ENCODE assay signal across 23 cellular contexts in genomic region chr9:133305731-133306130, GRCh38. TPM values are rescaled to one million over a fixed set of nuclear protein-coding genes. Genes with fewer than 3 reads are reported as not detected.
DNase-seq lines count a peak whose midpoint lies in the region; ATAC-seq, FAIRE-seq and TF ChIP-seq lines count a peak whose summit lies in the region.
"Had no signal": no experiment of that assay in that cellular context is flagged by ENCODE, and none has a peak within 500 bp of the region (broad histone marks: within the 10 kb centered on the region; RNA-seq: fewer than 3 reads in every experiment).

No MANE protein-coding gene starts in this region.

- H3K27ac ChIP-seq in K562 (ENCODE audit: extremely low read depth, low read depth, low read length), result no peak overlapping the region
- no peak overlapping the region for H3K27ac ChIP-seq in neural progenitor cell
- H3K27ac ChIP-seq in gastroesophageal sphincter, result no peak overlapping the region
- H3K27ac ChIP-seq: GM23248 had no signal

- no peak for TF ChIP-seq RAD21 in K562 (CRISPR knock-in tag; conservative IDR thresholded peaks at IDR 0.05 in 1 of 2, IDR thresholded peaks at IDR 0.05 in 1 of 2)

- in situ Hi-C loops in K562 (cut with MboI), result no loop called here

- POLR2A ChIA-PET in K562 (lab: Yijun Ruan, JAX), result interaction anchor here (0.6 to 1.9 kb wide), 5 partner anchors 19 to 252 kb away, joined by 3 to 6 read pairs (median 3); no protein-coding TSS in a partner anchor

- H3K79me2 ChIP-seq in K562 (ENCODE audit: control insufficient read depth, insufficient read depth, low read length) (no peaks in the 10 kb centered on the region), neural progenitor cell (ENCODE audit: low read depth) (no peaks in the 10 kb centered on the region)

- H3K9me3 Mint-ChIP-seq in neural progenitor cell, result peaks cover 9% of the 10 kb centered on the region
- peaks cover 9% of the 10 kb centered on the region for H3K9me3 Mint-ChIP-seq in type B pancreatic cell

- H3K9me3 ChIP-seq in K562 (replicated peaks; ENCODE audit: control insufficient read depth, insufficient read depth, low read depth, low read length) (peaks cover 4% of the 10 kb centered on the region), neural progenitor cell (ENCODE audit: low read depth) (no peaks in the 10 kb centered on the region), gastroesophageal sphincter (no peaks in the 10 kb centered on the region)

- TF ChIP-seq POLR2A in K562 (conservative IDR thresholded peaks at IDR 0.05), result no peak
- TF ChIP-seq POLR2A in gastroesophageal sphincter (IDR thresholded peaks at IDR 0.05), result no peak

- intact Hi-C loops in K562 (cut with micrococcal nuclease), result no loop called here

- H2AFZ ChIP-seq in K562 (ENCODE audit: low read depth, low read length), result peak overlapping the region; percentile 76
- no peak overlapping the region for H2AFZ ChIP-seq in neural progenitor cell (replicated peaks)
- H2AFZ ChIP-seq: GM23248 had no signal

- H3K4me2 ChIP-seq in K562 (ENCODE audit: insufficient read depth, low read length), result 0 out of 2 replicates have a peak overlapping the region, but pooled peaks have one; percentile 37
- H3K4me2 ChIP-seq in neural progenitor cell, result no peak overlapping the region

- no peak for ATAC-seq in K562
- ATAC-seq in left lobe of liver, result no peak
- ATAC-seq in gastroesophageal sphincter, result no peak

- H3K27ac Mint-ChIP-seq in neural progenitor cell (peak overlapping the region; percentile 66), type B pancreatic cell (no peak overlapping the region)

- CTCF ChIA-PET in K562 (lab: Yijun Ruan, JAX; ENCODE audit: low intra/inter-chr PET ratio), result no interaction called here

- H3K4me3 ChIP-seq in K562, result no peak overlapping the region
- H3K4me3 ChIP-seq in neural progenitor cell, result no peak overlapping the region
- H3K4me3 ChIP-seq in gastroesophageal sphincter, result no peak overlapping the region
- H3K4me3 ChIP-seq: GM23248 had no signal

- H4K20me1 ChIP-seq in K562 (replicated peaks; ENCODE audit: control insufficient read depth, insufficient read depth, low read length) (no peaks in the 10 kb centered on the region), neural progenitor cell (ENCODE audit: low read depth) (no peaks in the 10 kb centered on the region)

- TF ChIP-seq CTCF in K562 (IDR thresholded peaks at IDR 0.05 in 2 of 3, conservative IDR thresholded peaks at IDR 0.05 in 1 of 3; ENCODE audit: insufficient read depth in 2 of 3, low read depth in 1 of 3, low read length in 3 of 3) (no peak), neural progenitor cell (IDR thresholded peaks at IDR 0.05) (no peak), type B pancreatic cell (conservative IDR thresholded peaks at IDR 0.05) (no peak), GM10266 (IDR thresholded peaks at IDR 0.05; ENCODE audit: control insufficient read depth, insufficient read depth, low read depth, missing control alignments) (no peak), gastroesophageal sphincter (IDR thresholded peaks at IDR 0.05) (no peak)

- no peak for FAIRE-seq in K562 (lab: Jason Lieb, UNC)
- FAIRE-seq: GM12892, H1 had no signal

- no peak overlapping the region for H3K4me3 Mint-ChIP-seq in neural progenitor cell
- H3K4me3 Mint-ChIP-seq in type B pancreatic cell, result no peak overlapping the region
- H3K4me3 Mint-ChIP-seq: CD4-positive, alpha-beta memory T cell had no signal

- TF ChIP-seq EP300 in K562 (IDR thresholded peaks at IDR 0.05; ENCODE audit: low read length) (no peak), gastroesophageal sphincter (IDR thresholded peaks at IDR 0.05) (no peak)

- H3K4me1 ChIP-seq in K562 (replicated peaks in 1 of 2; ENCODE audit: control insufficient read depth in 2 of 2, insufficient read depth in 2 of 2, low read length in 2 of 2) (peaks cover 3 to 16% of the 10 kb centered on the region in 2 experiments; a peak in 3 of 5 replicates), neural progenitor cell (no peaks in the 10 kb centered on the region), gastroesophageal sphincter (no peaks in the 10 kb centered on the region)

- H3K4me1 Mint-ChIP-seq in neural progenitor cell, result no peaks in the 10 kb centered on the region
- H3K4me1 Mint-ChIP-seq in type B pancreatic cell (ENCODE audit: unreplicated experiment), result no peaks in the 10 kb centered on the region
- H3K4me1 Mint-ChIP-seq: CD4-positive, alpha-beta memory T cell had no signal

- H3K27me3 ChIP-seq in K562 (ENCODE audit: control insufficient read depth in 2 of 2, insufficient read depth in 2 of 2, low read length in 2 of 2) (peaks cover 0 to 7% of the 10 kb centered on the region in 2 experiments; a peak in 1 of 5 replicates), neural progenitor cell (peaks cover 12% of the 10 kb centered on the region), gastroesophageal sphincter (peaks cover 58% of the 10 kb centered on the region)

- H3K27me3 Mint-ChIP-seq in neural progenitor cell (ENCODE audit: insufficient read depth, low read depth) (peaks cover 15% of the 10 kb centered on the region), type B pancreatic cell (peaks cover 18% of the 10 kb centered on the region)

- no peaks in the 10 kb centered on the region for H3K9me1 ChIP-seq in K562 (ENCODE audit: control insufficient read depth, insufficient read depth, low read length)

- H3K36me3 Mint-ChIP-seq in neural progenitor cell (no peaks in the 10 kb centered on the region), type B pancreatic cell (no peaks in the 10 kb centered on the region)
- H3K36me3 Mint-ChIP-seq: CD4-positive, alpha-beta memory T cell had no signal

- no TSS peak for BruUV-seq in K562 (replicated peaks; lab: Mats Ljungman, UMichigan)

- 64% methylated on average over 17 of the region's 23 CpGs for WGBS in K562 (ENCODE audit: insufficient coverage, low coverage, missing lambda C conversion rate)
- 70 to 91% methylated on average over 5 to 14 of the region's 23 CpGs for WGBS in gastroesophageal sphincter (ENCODE audit: low coverage in 1 of 2), 2 donors

- H3K36me3 ChIP-seq in K562 (ENCODE audit: control insufficient read depth, insufficient read depth, low read length) (no peaks in the 10 kb centered on the region), neural progenitor cell (no peaks in the 10 kb centered on the region), gastroesophageal sphincter (no peaks in the 10 kb centered on the region)

- H3K9ac ChIP-seq in K562 (ENCODE audit: insufficient read depth in 1 of 2, low read depth in 2 of 2, low read length in 2 of 2) (no peak overlapping the region), neural progenitor cell (no peak overlapping the region)
- H3K9ac ChIP-seq: GM23248 had no signal

- no peak for DNase-seq in K562 (ENCODE audit: extremely low read depth in 1 of 4, low spot score in 3 of 4)
- peak; percentile 26 for DNase-seq in left lobe of liver (ENCODE audit: low spot score)
- no peak for DNase-seq in neural progenitor cell (ENCODE audit: low spot score)
- peak; percentile 44 for DNase-seq in type B pancreatic cell (ENCODE audit: extremely low spot score, unreplicated experiment)
- DNase-seq in GM10266 (ENCODE audit: extremely low spot score), result no peak
- DNase-seq: C1 segment of cervical spinal cord; Calu3; CD4-positive, alpha-beta memory T cell; COR-L47; DMS53; DMS79 treated with DMSO at 0.1 percent for 48 hours; GF-D8; GM23248; H7; HCEC 1CT had no signal

- no peaks in the 10 kb centered on the region for H3F3A ChIP-seq in neural progenitor cell (ENCODE audit: low read depth)

RNA-seq across cellular contexts. Expression of gene SURF6, which starts 30.3 kb away (rescaled TPM):
- total RNA-seq in K562 (2011; cell fraction: chromatin; rRNA removed; ENCODE audit: low replicate concordance), result 12.6 and 19.9 TPM in 2 replicates
- 16.7 and 17.7 TPM in 2 replicates for total RNA-seq in K562 (2011; cell fraction: nucleolus; rRNA removed)
- 13.4 and 15.6 TPM in 2 replicates for total RNA-seq in K562 (2011; cell fraction: nucleoplasm; rRNA removed)
- 61.3 and 68.3 TPM in 2 replicates for total RNA-seq in K562 (2014; rRNA removed)
- total RNA-seq in K562 (2014; rRNA removed; fragmentation: Illumina TruSeq; extraction: Trizol), result 10.5 and 12.2 TPM in 2 replicates
- 30.4 and 31.8 TPM in 2 replicates for total RNA-seq in K562 (2015; rRNA removed; fragmentation: Illumina TruSeq; extraction: Trizol)
- total RNA-seq in K562 (2021), result 45.3 and 50.6 TPM in 2 replicates
- 12.3 and 14.3 TPM in 2 replicates for polyA plus RNA-seq in K562 (2011; rRNA removed)
- polyA plus RNA-seq in K562 (2011; cell fraction: cytosol; rRNA removed), result 11.6 and 21.6 TPM in 2 replicates
- 17.7 and 31.0 TPM in 2 replicates for polyA plus RNA-seq in K562 (2011; cell fraction: nucleus; rRNA removed)
- polyA plus RNA-seq in K562 (2012), result 23.2 and 31.5 TPM in 2 replicates
- 14.7 and 26.5 TPM in 2 replicates for polyA plus RNA-seq in K562 (2014; fragmentation: Illumina TruSeq; extraction: Trizol)
- polyA plus RNA-seq in K562 (2014; fragmentation: Nextera tagmentation; extraction: Ambion mirVana), result 1 to 10 TPM; 1.4 to 1.8 TPM
- polyA plus RNA-seq in K562 (2014; rRNA removed), result 52.7 and 61.5 TPM in 2 replicates
- polyA minus RNA-seq in K562 (2011; rRNA and poly(A)+ RNA removed), result 5.3 TPM in 2 replicates
- polyA minus RNA-seq in K562 (2011; cell fraction: cytosol; rRNA and poly(A)+ RNA removed), result 8.6 and 9.6 TPM in 2 replicates
- polyA minus RNA-seq in K562 (2011; cell fraction: nucleus; rRNA and poly(A)+ RNA removed), result 5.5 and 8.2 TPM in 2 replicates
- total RNA-seq in left lobe of liver, result 9.7 TPM
- 13.2 and 32.9 TPM in 2 replicates for total RNA-seq in neural progenitor cell (ENCODE audit: low replicate concordance)
- total RNA-seq in type B pancreatic cell (ENCODE audit: low replicate concordance), result 24.9 and 26.5 TPM in 2 replicates
- 10 to 100 TPM; 22.5 to 36.3 (median 25.8) TPM for total RNA-seq in gastroesophageal sphincter

RNA-seq across cellular contexts. Expression of gene ABO, which starts 30.7 kb away (rescaled TPM):
- total RNA-seq in K562 (2011; cell fraction: chromatin; rRNA removed; ENCODE audit: low replicate concordance), result 38.9 and 65.2 TPM in 2 replicates
- 20.8 and 22.5 TPM in 2 replicates for total RNA-seq in K562 (2011; cell fraction: nucleolus; rRNA removed)
- 48.2 and 94.6 TPM in 2 replicates for total RNA-seq in K562 (2011; cell fraction: nucleoplasm; rRNA removed)
- total RNA-seq in K562 (2014; rRNA removed) (5.0 and 6.1 TPM in 2 replicates), K562 (2014; rRNA removed; fragmentation: Illumina TruSeq; extraction: Trizol) (5.6 and 6.5 TPM in 2 replicates), K562 (2015; rRNA removed; fragmentation: Illumina TruSeq; extraction: Trizol) (5.8 and 6.5 TPM in 2 replicates), K562 (2021) (11.9 and 15.3 TPM in 2 replicates), left lobe of liver (0.03 TPM), neural progenitor cell (ENCODE audit: low replicate concordance) (not detected in 2 replicates), type B pancreatic cell (ENCODE audit: low replicate concordance) (3.7 and 5.6 TPM in 2 replicates), gastroesophageal sphincter (1 to 10 TPM in 2 of 4 donors, under 1 TPM in 2; 0.47 to 10.0 (median 0.91) TPM)
- polyA plus RNA-seq in K562 (2011; rRNA removed) (9.9 and 18.7 TPM in 2 replicates), K562 (2014; fragmentation: Illumina TruSeq; extraction: Trizol) (16.0 and 18.5 TPM in 2 replicates), K562 (2014; fragmentation: Nextera tagmentation; extraction: Ambion mirVana) (10 to 100 TPM; 16.9 to 21.9 TPM), K562 (2014; rRNA removed) (13.3 and 16.6 TPM in 2 replicates)
- 10.0 and 10.8 TPM in 2 replicates for polyA plus RNA-seq in K562 (2011; cell fraction: cytosol; rRNA removed)
- 54.0 and 57.5 TPM in 2 replicates for polyA plus RNA-seq in K562 (2011; cell fraction: nucleus; rRNA removed)
- 14.4 and 28.3 TPM in 2 replicates for polyA plus RNA-seq in K562 (2012)
- polyA minus RNA-seq in K562 (2011; rRNA and poly(A)+ RNA removed), result 6.4 and 6.8 TPM in 2 replicates
- 7.1 and 10.8 TPM in 2 replicates for polyA minus RNA-seq in K562 (2011; cell fraction: cytosol; rRNA and poly(A)+ RNA removed)
- polyA minus RNA-seq in K562 (2011; cell fraction: nucleus; rRNA and poly(A)+ RNA removed), result 6.6 and 11.7 TPM in 2 replicates
- total RNA-seq: A172, A673, Daoy, G401, GM23248, H1, H7 had no signal
- polyA plus RNA-seq: BJ, GM23248 had no signal

RNA-seq across cellular contexts. Expression of gene MED22, which starts 42.2 kb away (rescaled TPM):
- 32.2 and 75.9 TPM in 2 replicates for total RNA-seq in K562 (2011; cell fraction: chromatin; rRNA removed; ENCODE audit: low replicate concordance)
- 43.3 and 44.7 TPM in 2 replicates for total RNA-seq in K562 (2011; cell fraction: nucleolus; rRNA removed)
- 40.6 and 56.1 TPM in 2 replicates for total RNA-seq in K562 (2011; cell fraction: nucleoplasm; rRNA removed)
- 27.2 and 28.0 TPM in 2 replicates for total RNA-seq in K562 (2014; rRNA removed)
- 7.7 and 9.4 TPM in 2 replicates for total RNA-seq in K562 (2014; rRNA removed; fragmentation: Illumina TruSeq; extraction: Trizol)
- total RNA-seq in K562 (2015; rRNA removed; fragmentation: Illumina TruSeq; extraction: Trizol), result 22.3 and 22.6 TPM in 2 replicates
- total RNA-seq in K562 (2021), result 32.4 and 35.6 TPM in 2 replicates
- polyA plus RNA-seq in K562 (2011; rRNA removed), result 23.4 and 33.6 TPM in 2 replicates
- 28.9 and 48.4 TPM in 2 replicates for polyA plus RNA-seq in K562 (2011; cell fraction: cytosol; rRNA removed)
- 91.8 and 102 TPM in 2 replicates for polyA plus RNA-seq in K562 (2011; cell fraction: nucleus; rRNA removed)
- polyA plus RNA-seq in K562 (2012), result 24.0 and 26.3 TPM in 2 replicates
- polyA plus RNA-seq in K562 (2014; fragmentation: Illumina TruSeq; extraction: Trizol), result 15.5 and 23.8 TPM in 2 replicates
- 1 to 10 TPM in 1 of 2 experiments, under 1 TPM in 1; 0.73 to 1.4 TPM for polyA plus RNA-seq in K562 (2014; fragmentation: Nextera tagmentation; extraction: Ambion mirVana)
- polyA plus RNA-seq in K562 (2014; rRNA removed), result 32.6 and 34.8 TPM in 2 replicates
- polyA minus RNA-seq in K562 (2011; rRNA and poly(A)+ RNA removed), result 12.6 and 25.7 TPM in 2 replicates
- 16.2 and 27.5 TPM in 2 replicates for polyA minus RNA-seq in K562 (2011; cell fraction: cytosol; rRNA and poly(A)+ RNA removed)
- polyA minus RNA-seq in K562 (2011; cell fraction: nucleus; rRNA and poly(A)+ RNA removed), result 15.6 and 19.2 TPM in 2 replicates
- 10.3 TPM for total RNA-seq in left lobe of liver
- total RNA-seq in neural progenitor cell (ENCODE audit: low replicate concordance), result 31.7 and 66.5 TPM in 2 replicates
- total RNA-seq in type B pancreatic cell (ENCODE audit: low replicate concordance), result 34.0 and 38.2 TPM in 2 replicates
- 10 to 100 TPM; 25.1 to 47.3 (median 37.8) TPM for total RNA-seq in gastroesophageal sphincter

RNA-seq across cellular contexts. Expression of gene RPL7A, which starts 42.3 kb away (rescaled TPM):
- 435 and 818 TPM in 2 replicates for total RNA-seq in K562 (2011; cell fraction: chromatin; rRNA removed; ENCODE audit: low replicate concordance)
- total RNA-seq in K562 (2011; cell fraction: nucleolus; rRNA removed), result 981 and 1,003 TPM in 2 replicates
- 983 and 1,497 TPM in 2 replicates for total RNA-seq in K562 (2011; cell fraction: nucleoplasm; rRNA removed)
- total RNA-seq in K562 (2014; rRNA removed), result 2,031 and 2,305 TPM in 2 replicates
- total RNA-seq in K562 (2014; rRNA removed; fragmentation: Illumina TruSeq; extraction: Trizol), result 2,847 and 3,141 TPM in 2 replicates
- 3,167 and 3,195 TPM in 2 replicates for total RNA-seq in K562 (2015; rRNA removed; fragmentation: Illumina TruSeq; extraction: Trizol)
- total RNA-seq in K562 (2021), result 2,893 and 3,009 TPM in 2 replicates
- polyA plus RNA-seq in K562 (2011; rRNA removed), result 2,555 and 3,221 TPM in 2 replicates
- 2,594 and 3,399 TPM in 2 replicates for polyA plus RNA-seq in K562 (2011; cell fraction: cytosol; rRNA removed)
- 1,411 and 1,919 TPM in 2 replicates for polyA plus RNA-seq in K562 (2011; cell fraction: nucleus; rRNA removed)
- polyA plus RNA-seq in K562 (2012), result 2,443 and 5,674 TPM in 2 replicates
- 3,627 and 3,760 TPM in 2 replicates for polyA plus RNA-seq in K562 (2014; fragmentation: Illumina TruSeq; extraction: Trizol)
- polyA plus RNA-seq in K562 (2014; fragmentation: Nextera tagmentation; extraction: Ambion mirVana), result 1,000 to 10,000 TPM; 1,935 to 2,418 TPM
- polyA plus RNA-seq in K562 (2014; rRNA removed), result 2,051 and 2,652 TPM in 2 replicates
- polyA minus RNA-seq in K562 (2011; rRNA and poly(A)+ RNA removed), result 2,918 and 2,983 TPM in 2 replicates
- polyA minus RNA-seq in K562 (2011; cell fraction: cytosol; rRNA and poly(A)+ RNA removed), result 1,280 and 1,366 TPM in 2 replicates
- polyA minus RNA-seq in K562 (2011; cell fraction: nucleus; rRNA and poly(A)+ RNA removed), result 400 and 734 TPM in 2 replicates
- total RNA-seq in left lobe of liver, result 609 TPM
- 3,449 and 3,613 TPM in 2 replicates for total RNA-seq in neural progenitor cell (ENCODE audit: low replicate concordance)
- 2,442 and 2,715 TPM in 2 replicates for total RNA-seq in type B pancreatic cell (ENCODE audit: low replicate concordance)
- 1,000 to 10,000 TPM; 1,385 to 2,320 (median 1,660) TPM for total RNA-seq in gastroesophageal sphincter

RNA-seq across cellular contexts. Expression of gene SURF1, which starts 50.6 kb away (rescaled TPM):
- 14.8 and 38.0 TPM in 2 replicates for total RNA-seq in K562 (2011; cell fraction: chromatin; rRNA removed; ENCODE audit: low replicate concordance)
- 35.1 and 38.5 TPM in 2 replicates for total RNA-seq in K562 (2011; cell fraction: nucleolus; rRNA removed)
- total RNA-seq in K562 (2011; cell fraction: nucleoplasm; rRNA removed), result 27.0 and 30.6 TPM in 2 replicates
- total RNA-seq in K562 (2014; rRNA removed) (17.9 and 20.8 TPM in 2 replicates), K562 (2014; rRNA removed; fragmentation: Illumina TruSeq; extraction: Trizol) (20.9 and 21.2 TPM in 2 replicates), K562 (2015; rRNA removed; fragmentation: Illumina TruSeq; extraction: Trizol) (15.5 and 16.6 TPM in 2 replicates), K562 (2021) (26.7 and 26.8 TPM in 2 replicates), left lobe of liver (59.9 TPM), neural progenitor cell (ENCODE audit: low replicate concordance) (31.0 and 36.7 TPM in 2 replicates), type B pancreatic cell (ENCODE audit: low replicate concordance) (40.8 and 46.9 TPM in 2 replicates), gastroesophageal sphincter (10 to 100 TPM; 46.0 to 53.4 (median 49.8) TPM)
- polyA plus RNA-seq in K562 (2011; rRNA removed) (28.6 and 29.8 TPM in 2 replicates), K562 (2014; fragmentation: Illumina TruSeq; extraction: Trizol) (19.1 and 22.2 TPM in 2 replicates), K562 (2014; fragmentation: Nextera tagmentation; extraction: Ambion mirVana) (10 to 100 TPM; 16.1 to 16.3 TPM), K562 (2014; rRNA removed) (30.4 and 31.3 TPM in 2 replicates)
- 20.7 and 21.2 TPM in 2 replicates for polyA plus RNA-seq in K562 (2011; cell fraction: cytosol; rRNA removed)
- 52.8 and 56.6 TPM in 2 replicates for polyA plus RNA-seq in K562 (2011; cell fraction: nucleus; rRNA removed)
- polyA plus RNA-seq in K562 (2012), result 23.6 and 38.1 TPM in 2 replicates
- polyA minus RNA-seq in K562 (2011; rRNA and poly(A)+ RNA removed), result 10.4 and 13.1 TPM in 2 replicates
- polyA minus RNA-seq in K562 (2011; cell fraction: cytosol; rRNA and poly(A)+ RNA removed), result 6.1 and 6.4 TPM in 2 replicates
- polyA minus RNA-seq in K562 (2011; cell fraction: nucleus; rRNA and poly(A)+ RNA removed), result 7.0 and 9.7 TPM in 2 replicates

Comparison
In these comparisons a context has a peak if more than half of its experiments do, and no peak if none do; other contexts are left out.
1. DNase-seq: peak in left lobe of liver (single experiment) and type B pancreatic cell (single experiment); none in K562 (0 of 4), neural progenitor cell (single experiment) and GM10266 (single experiment).